36 cellular contexts compared by ENCODE assay signal in genomic region chr2:41634686-41635085, GRCh38.
"Had no signal": no experiment of that assay in that cellular context is flagged by ENCODE, and none has a peak within 500 bp of the region (broad histone marks: within the 10 kb centered on the region; RNA-seq: fewer than 3 reads in every experiment).

No MANE protein-coding gene starts in this region.

- H3K27me3 ChIP-seq: MG63 had no signal

- DNase-seq: Karpas-422, Kasumi-1, MG63, MM.1S, MV-4-11, NCI-H1048, NCI-H1092, NCI-H1092 treated with DMSO at 0.1 percent for 48 hours, NCI-H1105, NCI-H1105 treated with DMSO at 0.1 percent for 48 hours, NCI-H1417, NCI-H1417 treated with DMSO at 0.1 percent for 48 hours, NCI-H1436, NCI-H1436 treated with DMSO at 0.1 percent for 48 hours, NCI-H146, NCI-H1694, NCI-H1694 treated with DMSO at 0.1 percent for 48 hours, NCI-H187, NCI-H187 treated with DMSO at 0.1 percent for 48 hours, NCI-H1930, NCI-H2029, NCI-H2029 treated with DMSO at 0.1 percent for 48 hours, NCI-H2081, NCI-H2081 treated with DMSO at 0.1 percent for 48 hours, NCI-H2107, NCI-H2171, NCI-H2171 treated with DMSO at 0.1 percent for 48 hours, NCI-H2227 treated with DMSO at 0.1 percent for 48 hours, NCI-H226, NCI-H345, NCI-H446, NCI-H446 treated with DMSO at 0.1 percent for 48 hours, NCI-H510A, NCI-H510A treated with DMSO at 0.1 percent for 48 hours, NCI-H524, NCI-H524 treated with DMSO at 0.1 percent for 48 hours had no signal

- H3K4me3 ChIP-seq: MG63 had no signal

- H3K36me3 ChIP-seq: MG63 had no signal

- H3K9me3 ChIP-seq: MG63 had no signal
